In genomic region chr4:161931089-161931488, GRCh38 we compare ENCODE assay signal across 16 cellular contexts.
A peak's percentile ranks its signal among the peaks of the same experiment; 100 is the strongest.
DNase-seq lines count a peak whose midpoint lies in the region; ATAC-seq and TF ChIP-seq lines count a peak whose summit lies in the region.
"Had no signal": no experiment of that assay in that cellular context is flagged by ENCODE, and none has a peak within 500 bp of the region (broad histone marks: within the 10 kb centered on the region; RNA-seq: fewer than 3 reads in every experiment).

No MANE protein-coding gene starts in this region.

- H3K4me3 ChIP-seq in mammary epithelial cell (replicated peaks in 1 of 3; ENCODE audit: insufficient read depth in 1 of 3, low read depth in 2 of 3, low read length in 3 of 3), result no peak overlapping the region
- no peak overlapping the region for H3K4me3 ChIP-seq in epithelial cell of esophagus (ENCODE audit: low read length)
- H3K4me3 ChIP-seq in body of pancreas, result no peak overlapping the region
- H3K4me3 ChIP-seq: BLaER1 treated with 17β-estradiol and CSF1 and Interleukin-3, amounts not matched to agents 10 nM and 100 nM; HAP-1; K562 had no signal

- no peak for TF ChIP-seq CTCF in mammary epithelial cell (conservative IDR thresholded peaks at IDR 0.05 in 1 of 2, IDR thresholded peaks at IDR 0.05 in 1 of 2; ENCODE audit: extremely low read depth in 1 of 2, insufficient read depth in 1 of 2, low read depth in 1 of 2, low read length in 2 of 2)
- TF ChIP-seq CTCF in MCF 10A (IDR thresholded peaks at IDR 0.05; ENCODE audit: unreplicated experiment), result no peak
- no peak for TF ChIP-seq CTCF in epithelial cell of esophagus (IDR thresholded peaks at IDR 0.05; ENCODE audit: insufficient read depth, low read depth, low read length, missing control alignments)
- no peak for TF ChIP-seq CTCF in WTC11 (IDR thresholded peaks at IDR 0.05)
- no peak for TF ChIP-seq CTCF in body of pancreas (IDR thresholded peaks at IDR 0.05)

- H2AFZ ChIP-seq in mammary epithelial cell (ENCODE audit: low read depth, low read length), result peak overlapping the region; percentile 17

- H3K36me3 Mint-ChIP-seq in MCF 10A (ENCODE audit: insufficient read depth, unreplicated experiment), result no peaks in the 10 kb centered on the region
- no peaks in the 10 kb centered on the region for H3K36me3 Mint-ChIP-seq in WTC11
- H3K36me3 Mint-ChIP-seq: CD8-positive, alpha-beta T cell had no signal

- no peak overlapping the region for H3K27ac ChIP-seq in mammary epithelial cell (ENCODE audit: insufficient read depth, low read depth, low read length)
- no peak overlapping the region for H3K27ac ChIP-seq in body of pancreas
- H3K27ac ChIP-seq: BLaER1 treated with 17β-estradiol and CSF1 and Interleukin-3, amounts not matched to agents 10 nM and 100 nM; HL-60 had no signal

- BruUV-seq in mammary epithelial cell (replicated peaks; lab: Mats Ljungman, UMichigan) (no TSS peak), MCF 10A (replicated peaks; lab: Mats Ljungman, UMichigan) (no TSS peak)

- no peaks in the 10 kb centered on the region for H3K79me2 ChIP-seq in mammary epithelial cell (ENCODE audit: insufficient read depth, low read length)

- POLR2A ChIA-PET in MCF 10A (lab: Yijun Ruan, JAX), result no interaction called here
- POLR2A ChIA-PET in WTC11 (lab: Charles Lee), result no interaction called here

- peaks cover 28% of the 10 kb centered on the region for H3K4me1 ChIP-seq in mammary epithelial cell (ENCODE audit: insufficient read depth, low read length)
- H3K4me1 ChIP-seq in body of pancreas, result no peaks in the 10 kb centered on the region
- H3K4me1 ChIP-seq: HAP-1 had no signal

- no peak overlapping the region for H3K4me3 Mint-ChIP-seq in MCF 10A (ENCODE audit: unreplicated experiment)
- H3K4me3 Mint-ChIP-seq in WTC11, result no peak overlapping the region
- H3K4me3 Mint-ChIP-seq: B cell; CD8-positive, alpha-beta T cell had no signal

- WGBS in mammary epithelial cell (ENCODE audit: low coverage, missing lambda C conversion rate), result 8% methylated on average over 1 of the region's 1 CpG
- 38 to 64% methylated on average over 1 of the region's 1 CpG for WGBS in body of pancreas, 2 donors

- no peaks in the 10 kb centered on the region for H3K9me3 Mint-ChIP-seq in MCF 10A (ENCODE audit: unreplicated experiment)
- H3K9me3 Mint-ChIP-seq in WTC11, result no peaks in the 10 kb centered on the region

- H3K27ac Mint-ChIP-seq in MCF 10A (ENCODE audit: low read depth, unreplicated experiment) (no peak overlapping the region), WTC11 (no peak overlapping the region)
- H3K27ac Mint-ChIP-seq: B cell; CD8-positive, alpha-beta T cell had no signal

- CTCF ChIA-PET in mammary epithelial cell (lab: Charles Lee; ENCODE audit: low non-redundant PET), result no interaction called here
- CTCF ChIA-PET in MCF 10A (lab: Yijun Ruan, JAX), result interaction anchor here (0.5 to 1.0 kb wide), 3 partner anchors 16 to 187 kb away, joined by 3 to 4 read pairs (median 3); no protein-coding TSS in a partner anchor
- CTCF ChIA-PET in WTC11 (lab: Charles Lee), result no interaction called here

- intact Hi-C loops in mammary epithelial cell (cut with micrococcal nuclease), result no loop called here
- intact Hi-C loops in MCF 10A (cut with micrococcal nuclease), result no loop called here
- intact Hi-C loops in body of pancreas (cut with DNase I), result no loop called here

- no peaks in the 10 kb centered on the region for H4K20me1 ChIP-seq in mammary epithelial cell (ENCODE audit: insufficient read depth, low read length)
- H4K20me1 ChIP-seq: BLaER1 treated with 17β-estradiol and CSF1 and Interleukin-3, amounts not matched to agents 10 nM and 100 nM had no signal

- H3K27me3 ChIP-seq in mammary epithelial cell (ENCODE audit: insufficient read depth, low read length) (no peaks in the 10 kb centered on the region), body of pancreas (no peaks in the 10 kb centered on the region)
- H3K27me3 ChIP-seq: BLaER1 treated with 17β-estradiol and CSF1 and Interleukin-3, amounts not matched to agents 10 nM and 100 nM had no signal

- no peak overlapping the region for H3K4me2 ChIP-seq in mammary epithelial cell (ENCODE audit: insufficient read depth, low read depth, low read length)
- H3K4me2 ChIP-seq: BLaER1 treated with 17β-estradiol and CSF1 and Interleukin-3, amounts not matched to agents 10 nM and 100 nM had no signal

- H3K4me1 Mint-ChIP-seq in MCF 10A (ENCODE audit: insufficient read depth, unreplicated experiment), result peaks cover 14% of the 10 kb centered on the region
- peaks cover 21% of the 10 kb centered on the region for H3K4me1 Mint-ChIP-seq in WTC11
- H3K4me1 Mint-ChIP-seq: B cell had no signal

- no peak for TF ChIP-seq POLR2A in body of pancreas (IDR thresholded peaks at IDR 0.05)

- no peak for ATAC-seq in WTC11
- no peak for ATAC-seq in body of pancreas
- ATAC-seq: CD8-positive, alpha-beta T cell; K562 had no signal

- no peaks in the 10 kb centered on the region for H3K36me3 ChIP-seq in mammary epithelial cell (ENCODE audit: insufficient read depth, low read length)
- H3K36me3 ChIP-seq in body of pancreas (replicated peaks in 1 of 2; ENCODE audit: insufficient read depth in 1 of 2, low read depth in 2 of 2), result no peaks in the 10 kb centered on the region
- H3K36me3 ChIP-seq: BLaER1 treated with 17β-estradiol and CSF1 and Interleukin-3, amounts not matched to agents 10 nM and 100 nM; HAP-1 had no signal

- DNase-seq in mammary epithelial cell (peak; percentile 58), MCF 10A (ENCODE audit: unreplicated experiment) (no peak), NCI-H69 (lab: John Stamatoyannopoulos, UW) (peak; percentile 24), epithelial cell of esophagus (ENCODE audit: low read depth) (peak; percentile 44), WTC11 (ENCODE audit: low spot score) (no peak), body of pancreas (no peak)
- DNase-seq in stimulated activated CD4-positive, alpha-beta T cell treated with anti-CD3 and anti-CD28 coated beads, Interleukin-15, amount 100 ng/mL, for 24 hours, result no peak
- DNase-seq: Calu3; CD8-positive, alpha-beta T cell; DMS79 treated with DMSO at 0.1 percent for 48 hours; IMR-90 had no signal

- dilution Hi-C loops in mammary epithelial cell (cut with HindIII; ENCODE audit: low sequenced_read_pairs), result no loop called here

- no peak overlapping the region for H3K9ac ChIP-seq in mammary epithelial cell (ENCODE audit: insufficient read depth, low read length)
- H3K9ac ChIP-seq: BLaER1 treated with 17β-estradiol and CSF1 and Interleukin-3, amounts not matched to agents 10 nM and 100 nM had no signal

- H3K9me3 ChIP-seq in mammary epithelial cell (replicated peaks; ENCODE audit: insufficient read depth, low read length), result no peaks in the 10 kb centered on the region
- H3K9me3 ChIP-seq in body of pancreas, result no peaks in the 10 kb centered on the region
- H3K9me3 ChIP-seq: BLaER1 treated with 17β-estradiol and CSF1 and Interleukin-3, amounts not matched to agents 10 nM and 100 nM; HAP-1 had no signal

- H3K27me3 Mint-ChIP-seq in MCF 10A (ENCODE audit: insufficient read depth, unreplicated experiment) (no peaks in the 10 kb centered on the region), WTC11 (ENCODE audit: low read depth) (no peaks in the 10 kb centered on the region)
- H3K27me3 Mint-ChIP-seq: B cell had no signal

- in situ Hi-C loops in mammary epithelial cell (cut with MboI; ENCODE audit: low sequenced_read_pairs in 2 of 2), result no loop called here

TF ChIP-seq in WTC11, 78 proteins besides CTCF, POLR2A, EP300 and RAD21:
- TF ChIP-seq FOXK1 (CRISPR knock-in tag; IDR thresholded peaks at IDR 0.05), result no peak
- TF ChIP-seq SMAD3 (CRISPR knock-in tag; IDR thresholded peaks at IDR 0.05; ENCODE audit: borderline replicate concordance), result no peak
- no peak for TF ChIP-seq MLX (CRISPR knock-in tag; IDR thresholded peaks at IDR 0.05)
- TF ChIP-seq ZNF219 (CRISPR knock-in tag; IDR thresholded peaks at IDR 0.05; ENCODE audit: borderline replicate concordance), result no peak
- TF ChIP-seq ESRRA (CRISPR knock-in tag; IDR thresholded peaks at IDR 0.05; ENCODE audit: borderline replicate concordance), result no peak
- no peak for TF ChIP-seq JAZF1 (CRISPR knock-in tag; IDR thresholded peaks at IDR 0.05)
- TF ChIP-seq ZNF263 (CRISPR knock-in tag; IDR thresholded peaks at IDR 0.05; ENCODE audit: low read depth), result no peak
- no peak for TF ChIP-seq TP53 (CRISPR knock-in tag; IDR thresholded peaks at IDR 0.05)

Comparison
In these comparisons a context has a peak if more than half of its experiments do, and no peak if none do; other contexts are left out.
1. DNase-seq: peak in mammary epithelial cell (single experiment), NCI-H69 (single experiment) and epithelial cell of esophagus (single experiment); none in MCF 10A (single experiment), stimulated activated CD4-positive, alpha-beta T cell treated with anti-CD3 and anti-CD28 coated beads, Interleukin-15, amount 100 ng/mL, for 24 hours (single experiment), WTC11 (single experiment) and body of pancreas (0 of 4).